Comparison of ENCODE assay signal across 32 cellular contexts in the genomic region with DNA sequence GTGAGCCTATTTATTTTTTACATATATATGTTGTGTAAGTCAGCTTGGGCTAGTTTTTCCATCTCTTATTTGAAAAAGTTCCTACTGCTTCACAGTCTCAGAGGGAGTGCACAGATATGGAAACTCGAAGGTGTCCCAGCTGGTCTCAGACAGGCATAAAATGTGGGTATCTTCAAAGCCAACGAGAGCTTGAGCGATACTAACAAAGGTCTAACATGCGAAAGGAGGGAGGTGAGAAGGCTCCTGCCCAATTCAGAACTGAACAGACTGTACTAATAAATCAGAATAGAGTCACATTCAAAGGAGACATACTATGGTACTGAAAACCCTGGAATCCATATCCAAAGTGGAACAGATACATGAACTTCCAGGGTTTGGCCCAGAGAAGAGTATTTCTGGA.
DNase-seq lines count a peak whose midpoint lies in the region; ATAC-seq and TF ChIP-seq lines count a peak whose summit lies in the region.
"Had no signal": no experiment of that assay in that cellular context is flagged by ENCODE, and none has a peak within 500 bp of the region (broad histone marks: within the 10 kb centered on the region; RNA-seq: fewer than 3 reads in every experiment).

No MANE protein-coding gene starts in this region.

- H3K4me1 Mint-ChIP-seq in CD4-positive, alpha-beta T cell (ENCODE audit: low read depth), result peaks cover 60% of the 10 kb centered on the region
- H3K4me1 Mint-ChIP-seq in activated T-helper 17 cell treated with anti-CD3 and anti-CD28 coated beads, Interleukin-2, amount 50 U/mL, for 72 hours, result peaks cover 63% of the 10 kb centered on the region

- peaks cover 70 to 100% (median 99%) of the 10 kb centered on the region in 10 experiments for H3K4me1 ChIP-seq in BLaER1 treated with 17β-estradiol and CSF1 and Interleukin-3, amounts not matched to agents 10 nM and 100 nM
- peaks cover 5 to 16% of the 10 kb centered on the region in 2 donors for H3K4me1 ChIP-seq in ascending aorta
- H3K4me1 ChIP-seq: foreskin keratinocyte, prostate gland had no signal

- CTCF ChIA-PET in CD4-positive, alpha-beta T cell (lab: Charles Lee), result no interaction called here
- CTCF ChIA-PET in HEK293T (lab: Yijun Ruan, JAX), result no interaction called here

- intact Hi-C loops in CD4-positive, alpha-beta T cell (cut with DNase I, micrococcal nuclease), result loop anchor here in 1 of 2 experiments (5.0 kb wide), 1 partner anchor 113 kb away; a partner anchor contains a TSS
- intact Hi-C loops in ascending aorta (cut with DNase I), result no loop called here

- peak overlapping the region; percentile 82 for H3K27ac Mint-ChIP-seq in CD4-positive, alpha-beta T cell
- H3K27ac Mint-ChIP-seq in activated T-helper 17 cell treated with anti-CD3 and anti-CD28 coated beads, Interleukin-2, amount 50 U/mL, for 72 hours, result peak overlapping the region; percentile 99
- H3K27ac Mint-ChIP-seq: stimulated activated naive B cell treated with anti-CD40 and anti-IgM and Interleukin-4, amounts not matched to agents 10 μg/mL and 1 μg/mL and 100 μg/mL, for 72 hours had no signal

- no peak for TF ChIP-seq CTCF in CD4-positive, alpha-beta T cell (IDR thresholded peaks at IDR 0.05)
- no peak for TF ChIP-seq CTCF in ascending aorta (IDR thresholded peaks at IDR 0.05)

- peak overlapping the region in 9 of 11 experiments; percentile 79 to 95 (median 89); a peak in 13 of 22 replicates for H3K4me2 ChIP-seq in BLaER1 treated with 17β-estradiol and CSF1 and Interleukin-3, amounts not matched to agents 10 nM and 100 nM
- H3K4me2 ChIP-seq: KMS-11 had no signal

- peaks cover 0 to 100% (median 0%) of the 10 kb centered on the region in 11 experiments; a peak in 6 of 22 replicates for H4K20me1 ChIP-seq in BLaER1 treated with 17β-estradiol and CSF1 and Interleukin-3, amounts not matched to agents 10 nM and 100 nM

- POLR2A ChIA-PET in CD4-positive, alpha-beta T cell (lab: Charles Lee), result no interaction called here
- POLR2A ChIA-PET in HEK293T (lab: Yijun Ruan, JAX), result no interaction called here

- no peak for ATAC-seq in CD4-positive, alpha-beta T cell (ENCODE audit: poor library complexity)
- ATAC-seq in activated T-helper 17 cell treated with anti-CD3 and anti-CD28 coated beads, Interleukin-2, amount 50 U/mL, for 72 hours (replicated peaks), result no peak
- ATAC-seq: activated T-cell treated with anti-CD3 and anti-CD28 coated beads, Interleukin-2, amount 50 U/mL, for 4 hours; foreskin keratinocyte; heart right ventricle; left cardiac atrium; sciatic nerve; stimulated activated naive B cell treated with anti-CD40 and anti-IgM and Interleukin-4, amounts not matched to agents 10 μg/mL and 1 μg/mL and 100 μg/mL, for 72 hours had no signal

- H3K27me3 ChIP-seq in BLaER1 treated with 17β-estradiol and CSF1 and Interleukin-3, amounts not matched to agents 10 nM and 100 nM, result no peaks in the 10 kb centered on the region
- H3K27me3 ChIP-seq in CD4-positive, alpha-beta T cell (ENCODE audit: control insufficient read depth, insufficient read depth, low read length), result no peaks in the 10 kb centered on the region
- H3K27me3 ChIP-seq in layer of hippocampus (ENCODE audit: control insufficient read depth, insufficient read depth, low read length) (no peaks in the 10 kb centered on the region), ascending aorta (no peaks in the 10 kb centered on the region)
- H3K27me3 ChIP-seq: cardiac muscle cell, esophagus muscularis mucosa, foreskin keratinocyte, heart right ventricle had no signal

- H3K4me3 Mint-ChIP-seq in CD4-positive, alpha-beta T cell, result no peak overlapping the region
- H3K4me3 Mint-ChIP-seq in activated T-helper 17 cell treated with anti-CD3 and anti-CD28 coated beads, Interleukin-2, amount 50 U/mL, for 72 hours, result peak overlapping the region; percentile 91
- H3K4me3 Mint-ChIP-seq: activated T-cell treated with anti-CD3 and anti-CD28 coated beads, Interleukin-2, amount 50 U/mL, for 4 hours; stimulated activated naive B cell treated with anti-CD40 and anti-IgM and Interleukin-4, amounts not matched to agents 10 μg/mL and 1 μg/mL and 100 μg/mL, for 72 hours had no signal

- H3K27ac ChIP-seq in BLaER1 treated with 17β-estradiol and CSF1 and Interleukin-3, amounts not matched to agents 10 nM and 100 nM, result no peak overlapping the region
- H3K27ac ChIP-seq in CD4-positive, alpha-beta T cell (ENCODE audit: low read depth, low read length), result no peak overlapping the region
- peak overlapping the region; percentile 95 for H3K27ac ChIP-seq in layer of hippocampus (ENCODE audit: low read depth, low read length)
- peak overlapping the region in 1 of 2 donors; percentile 43 for H3K27ac ChIP-seq in ascending aorta
- H3K27ac ChIP-seq: C4-2B, cardiac muscle cell, esophagus muscularis mucosa, foreskin keratinocyte, KMS-11, prostate gland, thoracic aorta, WERI-Rb-1 had no signal

- H3K27me3 Mint-ChIP-seq in CD4-positive, alpha-beta T cell, result no peaks in the 10 kb centered on the region
- no peaks in the 10 kb centered on the region for H3K27me3 Mint-ChIP-seq in activated T-helper 17 cell treated with anti-CD3 and anti-CD28 coated beads, Interleukin-2, amount 50 U/mL, for 72 hours
- H3K27me3 Mint-ChIP-seq: stimulated activated naive B cell treated with anti-CD40 and anti-IgM and Interleukin-4, amounts not matched to agents 10 μg/mL and 1 μg/mL and 100 μg/mL, for 72 hours had no signal

- H3K36me3 Mint-ChIP-seq in CD4-positive, alpha-beta T cell (ENCODE audit: low read depth), result no peaks in the 10 kb centered on the region
- peaks cover 78% of the 10 kb centered on the region for H3K36me3 Mint-ChIP-seq in activated T-helper 17 cell treated with anti-CD3 and anti-CD28 coated beads, Interleukin-2, amount 50 U/mL, for 72 hours (ENCODE audit: low read depth)

- no peak overlapping the region for H3K9ac ChIP-seq in BLaER1 treated with 17β-estradiol and CSF1 and Interleukin-3, amounts not matched to agents 10 nM and 100 nM
- H3K9ac ChIP-seq: KMS-11 had no signal

- DNase-seq in CD4-positive, alpha-beta T cell, result no peak
- DNase-seq in HEK293T (ENCODE audit: extremely low spot score) (no peak), NCI-H510A (lab: John Stamatoyannopoulos, UW) (no peak), ascending aorta (ENCODE audit: low spot score in 2 of 2) (no peak)
- DNase-seq: activated CD4-positive, alpha-beta T cell treated with anti-CD3 and anti-CD28 coated beads, Interleukin-2, amount 50 U/mL, for 4 hours; activated naive CD4-positive, alpha-beta T cell treated with Interleukin-2 at 50 U/mL for 16 hours; activated T-cell treated with anti-CD3 and anti-CD28 coated beads, Interleukin-2, amount 50 U/mL, for 4 hours; aorta; foreskin keratinocyte; heart right ventricle; left cardiac atrium; MM.1S; NCI-H1417 treated with DMSO at 0.1 percent for 48 hours; NCI-H2081; NCI-H345; NCI-H82; nucleus accumbens; RPMI8226; stimulated activated CD4-positive, alpha-beta T cell treated with anti-CD3 and anti-CD28 coated beads, Interleukin-12 subunit alpha, Interleukin-12 subunit beta, amount 100 ng/mL, for 4 hours; stimulated activated CD4-positive, alpha-beta T cell treated with anti-CD3 and anti-CD28 coated beads, Interleukin-4, amount 100 ng/mL, for 24 hours; stimulated activated naive B cell treated with anti-CD40 and anti-IgM and Interleukin-4, amounts not matched to agents 10 μg/mL and 1 μg/mL and 100 μg/mL, for 72 hours; WERI-Rb-1 had no signal

- no peaks in the 10 kb centered on the region for H3K9me3 Mint-ChIP-seq in CD4-positive, alpha-beta T cell
- no peaks in the 10 kb centered on the region for H3K9me3 Mint-ChIP-seq in activated T-helper 17 cell treated with anti-CD3 and anti-CD28 coated beads, Interleukin-2, amount 50 U/mL, for 72 hours
- H3K9me3 Mint-ChIP-seq: activated T-cell treated with anti-CD3 and anti-CD28 coated beads, Interleukin-2, amount 50 U/mL, for 4 hours had no signal

- peaks cover 0 to 53% (median 0%) of the 10 kb centered on the region in 11 experiments; a peak in 6 of 22 replicates for H3K36me3 ChIP-seq in BLaER1 treated with 17β-estradiol and CSF1 and Interleukin-3, amounts not matched to agents 10 nM and 100 nM
- H3K36me3 ChIP-seq in ascending aorta, result no peaks in the 10 kb centered on the region
- H3K36me3 ChIP-seq: cardiac muscle cell, esophagus muscularis mucosa, prostate gland, thoracic aorta had no signal

- no peak overlapping the region for H3K4me3 ChIP-seq in BLaER1 treated with 17β-estradiol and CSF1 and Interleukin-3, amounts not matched to agents 10 nM and 100 nM
- H3K4me3 ChIP-seq in ascending aorta, result no peak overlapping the region
- H3K4me3 ChIP-seq: cardiac muscle cell, esophagus muscularis mucosa, heart right ventricle, prostate gland, thoracic aorta had no signal

- H3K9me3 ChIP-seq in BLaER1 treated with 17β-estradiol and CSF1 and Interleukin-3, amounts not matched to agents 10 nM and 100 nM (replicated peaks in 1 of 11), result no peaks in the 10 kb centered on the region
- no peaks in the 10 kb centered on the region for H3K9me3 ChIP-seq in CD4-positive, alpha-beta T cell (ENCODE audit: control insufficient read depth, low read length)
- no peaks in the 10 kb centered on the region for H3K9me3 ChIP-seq in ascending aorta
- H3K9me3 ChIP-seq: prostate gland, thoracic aorta had no signal

TF ChIP-seq in HEK293T, 16 proteins besides CTCF, POLR2A, EP300 and RAD21:
- TF ChIP-seq, protein P1, sequence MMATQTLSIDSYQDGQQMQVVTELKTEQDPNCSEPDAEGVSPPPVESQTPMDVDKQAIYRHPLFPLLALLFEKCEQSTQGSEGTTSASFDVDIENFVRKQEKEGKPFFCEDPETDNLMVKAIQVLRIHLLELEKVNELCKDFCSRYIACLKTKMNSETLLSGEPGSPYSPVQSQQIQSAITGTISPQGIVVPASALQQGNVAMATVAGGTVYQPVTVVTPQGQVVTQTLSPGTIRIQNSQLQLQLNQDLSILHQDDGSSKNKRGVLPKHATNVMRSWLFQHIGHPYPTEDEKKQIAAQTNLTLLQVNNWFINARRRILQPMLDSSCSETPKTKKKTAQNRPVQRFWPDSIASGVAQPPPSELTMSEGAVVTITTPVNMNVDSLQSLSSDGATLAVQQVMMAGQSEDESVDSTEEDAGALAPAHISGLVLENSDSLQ (IDR thresholded peaks at IDR 0.05), result no peak
- no peak for TF ChIP-seq TARDBP (IDR thresholded peaks at IDR 0.05)
- TF ChIP-seq FOXM1 (IDR thresholded peaks at IDR 0.05; ENCODE audit: borderline replicate concordance), result no peak
- TF ChIP-seq ZNF384 (IDR thresholded peaks at IDR 0.05), result no peak
- TF ChIP-seq FOXA1 (IDR thresholded peaks at IDR 0.05), result no peak
- TF ChIP-seq BHLHE40 (IDR thresholded peaks at IDR 0.05; ENCODE audit: borderline replicate concordance), result no peak
- TF ChIP-seq CTBP1 (IDR thresholded peaks at IDR 0.05; ENCODE audit: borderline replicate concordance), result no peak
- TF ChIP-seq NFRKB (IDR thresholded peaks at IDR 0.05), result no peak
- TF ChIP-seq FOXK2 (IDR thresholded peaks at IDR 0.05), result no peak
- TF ChIP-seq ARNT (IDR thresholded peaks at IDR 0.05), result no peak
- no peak for TF ChIP-seq HDGF (IDR thresholded peaks at IDR 0.05; ENCODE audit: borderline replicate concordance)
- TF ChIP-seq ELF4 (IDR thresholded peaks at IDR 0.05), result no peak
- no peak for TF ChIP-seq SP1 (IDR thresholded peaks at IDR 0.05)
- no peak for TF ChIP-seq SUZ12 (IDR thresholded peaks at IDR 0.05)
- no peak for TF ChIP-seq LEF1 (IDR thresholded peaks at IDR 0.05; ENCODE audit: borderline replicate concordance)
